ENCODE assay signal across 23 cellular contexts in genomic region chr3:174408310-174408709, GRCh38.
DNase-seq lines count a peak whose midpoint lies in the region; ATAC-seq, FAIRE-seq and TF ChIP-seq lines count a peak whose summit lies in the region.
"Had no signal": no experiment of that assay in that cellular context is flagged by ENCODE, and none has a peak within 500 bp of the region (broad histone marks: within the 10 kb centered on the region; RNA-seq: fewer than 3 reads in every experiment).

No MANE protein-coding gene starts in this region.

- peak overlapping the region; percentile 77 for H3K4me2 ChIP-seq in A549

- H3K27ac Mint-ChIP-seq in HFFc6 = no peak overlapping the region
- no peak overlapping the region for H3K27ac Mint-ChIP-seq in stimulated activated naive CD8-positive, alpha-beta T cell treated with anti-CD3 and anti-CD28 coated beads, Interleukin-15, amount 100 ng/mL, for 72 hours
- H3K27ac Mint-ChIP-seq: T-helper 2 cell treated with Interferon-gamma antibody and Interleukin-4, amounts not matched to agents 5 μg/mL and 100 μg/mL, for 36 hours had no signal

- H3K27me3 ChIP-seq in bronchial epithelial cell (ENCODE audit: control insufficient read depth, insufficient read depth, low read length) = no peaks in the 10 kb centered on the region
- H3K27me3 ChIP-seq: SJCRH30 had no signal

- CTCF ChIA-PET in A549 (lab: Yijun Ruan, JAX) = no interaction called here

- H3K4me1 Mint-ChIP-seq in HFFc6 (ENCODE audit: low read depth) = peaks cover 20% of the 10 kb centered on the region
- no peaks in the 10 kb centered on the region for H3K4me1 Mint-ChIP-seq in stimulated activated naive CD8-positive, alpha-beta T cell treated with anti-CD3 and anti-CD28 coated beads, Interleukin-15, amount 100 ng/mL, for 72 hours

- H3K4me3 Mint-ChIP-seq in HFFc6 = no peak overlapping the region
- no peak overlapping the region for H3K4me3 Mint-ChIP-seq in stimulated activated naive CD8-positive, alpha-beta T cell treated with anti-CD3 and anti-CD28 coated beads, Interleukin-15, amount 100 ng/mL, for 72 hours
- H3K4me3 Mint-ChIP-seq: T-helper 2 cell treated with Interferon-gamma antibody and Interleukin-4, amounts not matched to agents 5 μg/mL and 100 μg/mL, for 36 hours had no signal

- TF ChIP-seq POLR2A in A549 (IDR thresholded peaks at IDR 0.05; ENCODE audit: low read length) = no peak

- WGBS in A549 (ENCODE audit: missing lambda C conversion rate) = 54% methylated on average over 14 of the region's 14 CpGs

- no peak overlapping the region for H3K27ac ChIP-seq in A549
- H3K27ac ChIP-seq: SJCRH30 had no signal

- no peaks in the 10 kb centered on the region for H3K36me3 ChIP-seq in bronchial epithelial cell (ENCODE audit: control insufficient read depth, insufficient read depth, low read length)
- H3K36me3 ChIP-seq: SJCRH30 had no signal

- H3K9me3 ChIP-seq in A549 = no peaks in the 10 kb centered on the region
- H3K9me3 ChIP-seq: mucosa of descending colon had no signal

- H3K4me3 ChIP-seq in A549 (no peak overlapping the region), bronchial epithelial cell (ENCODE audit: low read depth, low read length) (no peak overlapping the region)
- H3K4me3 ChIP-seq: mucosa of descending colon, SJCRH30 had no signal

- no peak for FAIRE-seq in A549 (lab: Jason Lieb, UNC)
- no peak for FAIRE-seq in bronchial epithelial cell (lab: Jason Lieb, UNC)
- FAIRE-seq: urothelium cell line had no signal

- no peak for TF ChIP-seq RAD21 in A549 (conservative IDR thresholded peaks at IDR 0.05 in 1 of 2, IDR thresholded peaks at IDR 0.05 in 1 of 2)

- no peak for TF ChIP-seq CTCF in A549 (IDR thresholded peaks at IDR 0.05)
- TF ChIP-seq CTCF in HFFc6 (IDR thresholded peaks at IDR 0.05) = no peak
- no peak for TF ChIP-seq CTCF in bronchial epithelial cell (IDR thresholded peaks at IDR 0.05; ENCODE audit: insufficient read depth, low read length, severe bottlenecking)

- ATAC-seq in A549 = peak; percentile 81 to 86
- ATAC-seq in stimulated activated naive CD8-positive, alpha-beta T cell treated with anti-CD3 and anti-CD28 coated beads, Interleukin-15, amount 100 ng/mL, for 72 hours = no peak
- ATAC-seq: left colon, mucosa of descending colon had no signal

- DNase-seq in A549 (ENCODE audit: low read depth in 1 of 2, low spot score in 1 of 2) = peak; percentile 15
- peak; percentile 24 for DNase-seq in HFFc6
- DNase-seq in bronchial epithelial cell (ENCODE audit: low read depth) = peak; percentile 16
- DNase-seq in iPS-NIHi7 (ENCODE audit: extremely low spot score) = peak; percentile 15
- no peak for DNase-seq in cortex of kidney (lab: John Stamatoyannopoulos, UW)
- no peak for DNase-seq in stimulated activated naive CD8-positive, alpha-beta T cell treated with anti-CD3 and anti-CD28 coated beads, Interleukin-15, amount 100 ng/mL, for 72 hours
- DNase-seq in RPMI8226 = no peak
- DNase-seq in cardiac septum (ENCODE audit: low spot score) = no peak
- DNase-seq: ACHN; activated CD4-positive, CD25-positive, alpha-beta regulatory T cell treated with anti-CD3 and anti-CD28 coated beads, Interleukin-2, amount 50 U/mL, for 72 hours; activated gamma-delta T cell; aorta; dermis blood vessel endothelial cell; erythroblast; hippocampal formation; KG1; left colon; mucosa of descending colon; NCI-H1105; NCI-H526; SJCRH30 had no signal

- TF ChIP-seq EP300 in A549 (IDR thresholded peaks at IDR 0.05) = no peak

- peaks cover 25% of the 10 kb centered on the region for H3K4me1 ChIP-seq in A549

- H3K27me3 Mint-ChIP-seq in HFFc6 (ENCODE audit: insufficient read depth) = no peaks in the 10 kb centered on the region
- H3K27me3 Mint-ChIP-seq in stimulated activated naive CD8-positive, alpha-beta T cell treated with anti-CD3 and anti-CD28 coated beads, Interleukin-15, amount 100 ng/mL, for 72 hours = no peaks in the 10 kb centered on the region

- POLR2A ChIA-PET in A549 (lab: Yijun Ruan, JAX) = no interaction called here

- H3K9me3 Mint-ChIP-seq in HFFc6 = no peaks in the 10 kb centered on the region
- no peaks in the 10 kb centered on the region for H3K9me3 Mint-ChIP-seq in stimulated activated naive CD8-positive, alpha-beta T cell treated with anti-CD3 and anti-CD28 coated beads, Interleukin-15, amount 100 ng/mL, for 72 hours
- H3K9me3 Mint-ChIP-seq: T-helper 2 cell treated with Interferon-gamma antibody and Interleukin-4, amounts not matched to agents 5 μg/mL and 100 μg/mL, for 36 hours had no signal

- intact Hi-C loops in cardiac septum (cut with DNase I) = no loop called here

- no peaks in the 10 kb centered on the region for H3K36me3 Mint-ChIP-seq in HFFc6 (ENCODE audit: low read depth)

TF ChIP-seq in A549, 52 proteins besides CTCF, POLR2A, EP300 and RAD21:
- TF ChIP-seq ZC3H11A (IDR thresholded peaks at IDR 0.05) (no peak), RCOR1 (IDR thresholded peaks at IDR 0.05; ENCODE audit: low read depth, low read length) (no peak), CBX2 (IDR thresholded peaks at IDR 0.05; ENCODE audit: borderline replicate concordance, low read depth) (no peak), NR3C1 (IDR thresholded peaks at IDR 0.05) (no peak), BHLHE40 (IDR thresholded peaks at IDR 0.05; ENCODE audit: low read depth, low read length) (no peak), BCL3 (IDR thresholded peaks at IDR 0.05) (no peak), E2F6 (IDR thresholded peaks at IDR 0.05; ENCODE audit: borderline replicate concordance, low read depth) (no peak), POLR2AphosphoS2 (conservative IDR thresholded peaks at IDR 0.05; ENCODE audit: low read length) (no peak), HDAC2 (IDR thresholded peaks at IDR 0.05) (no peak), HMGXB4 (CRISPR knock-in tag; IDR thresholded peaks at IDR 0.05; ENCODE audit: borderline replicate concordance) (no peak), JUN (IDR thresholded peaks at IDR 0.05) (no peak), RARB (CRISPR knock-in tag; IDR thresholded peaks at IDR 0.05) (no peak), CHD2 (IDR thresholded peaks at IDR 0.05; ENCODE audit: low read length, partially characterized antibody) (no peak), EHF (CRISPR knock-in tag; IDR thresholded peaks at IDR 0.05) (no peak)
- TF ChIP-seq, protein P1, sequence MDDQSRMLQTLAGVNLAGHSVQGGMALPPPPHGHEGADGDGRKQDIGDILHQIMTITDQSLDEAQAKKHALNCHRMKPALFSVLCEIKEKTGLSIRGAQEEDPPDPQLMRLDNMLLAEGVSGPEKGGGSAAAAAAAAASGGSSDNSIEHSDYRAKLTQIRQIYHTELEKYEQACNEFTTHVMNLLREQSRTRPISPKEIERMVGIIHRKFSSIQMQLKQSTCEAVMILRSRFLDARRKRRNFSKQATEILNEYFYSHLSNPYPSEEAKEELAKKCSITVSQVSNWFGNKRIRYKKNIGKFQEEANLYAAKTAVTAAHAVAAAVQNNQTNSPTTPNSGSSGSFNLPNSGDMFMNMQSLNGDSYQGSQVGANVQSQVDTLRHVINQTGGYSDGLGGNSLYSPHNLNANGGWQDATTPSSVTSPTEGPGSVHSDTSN (IDR thresholded peaks at IDR 0.05) = no peak

Comparison
In these comparisons a context has a peak if more than half of its experiments do, and no peak if none do; other contexts are left out.
1. DNase-seq: peak in A549 (2 of 2), HFFc6 (single experiment), bronchial epithelial cell (single experiment) and iPS-NIHi7 (single experiment); none in cortex of kidney (single experiment), stimulated activated naive CD8-positive, alpha-beta T cell treated with anti-CD3 and anti-CD28 coated beads, Interleukin-15, amount 100 ng/mL, for 72 hours (0 of 2), RPMI8226 (single experiment) and cardiac septum (single experiment).